ENCODE assay signal across 2 cellular contexts in the genomic region with DNA sequence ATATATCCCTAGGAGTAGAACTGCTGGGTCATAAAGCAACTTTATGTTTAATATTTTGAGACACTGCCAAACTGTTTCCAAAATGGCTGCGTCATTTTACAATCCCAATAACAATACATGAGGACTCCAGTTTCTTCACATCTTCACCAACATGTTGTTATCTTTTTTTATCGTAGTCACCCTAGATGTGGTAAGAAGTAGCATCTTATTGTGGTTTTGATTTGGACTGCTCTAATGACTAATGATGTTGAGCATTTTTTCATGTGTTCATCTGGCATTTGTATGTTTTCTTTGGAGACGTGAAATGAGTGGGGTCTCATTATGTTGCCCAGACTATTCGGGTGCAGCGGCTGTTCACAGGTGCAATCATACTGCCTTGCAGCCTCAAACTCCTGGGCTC.
TF ChIP-seq lines count a peak whose summit lies in the region.

No MANE protein-coding gene starts in this region.

TF ChIP-seq in IMR-90, 13 proteins besides CTCF, POLR2A, EP300 and RAD21 (continued from another document):
- TF ChIP-seq MXI1 (IDR thresholded peaks at IDR 0.05; ENCODE audit: borderline replicate concordance, low read depth, low read length), result no peak
- no peak for TF ChIP-seq RFX5 (IDR thresholded peaks at IDR 0.05; ENCODE audit: low read depth, low read length)

TF ChIP-seq in K562, 482 proteins besides CTCF, POLR2A, EP300 and RAD21 (continued from another document):
- no peak for TF ChIP-seq TEAD4 (IDR thresholded peaks at IDR 0.05; ENCODE audit: low read length)
- no peak for TF ChIP-seq TEAD4 (CRISPR knock-in tag; IDR thresholded peaks at IDR 0.05; ENCODE audit: borderline replicate concordance)
- TF ChIP-seq, protein P1, sequence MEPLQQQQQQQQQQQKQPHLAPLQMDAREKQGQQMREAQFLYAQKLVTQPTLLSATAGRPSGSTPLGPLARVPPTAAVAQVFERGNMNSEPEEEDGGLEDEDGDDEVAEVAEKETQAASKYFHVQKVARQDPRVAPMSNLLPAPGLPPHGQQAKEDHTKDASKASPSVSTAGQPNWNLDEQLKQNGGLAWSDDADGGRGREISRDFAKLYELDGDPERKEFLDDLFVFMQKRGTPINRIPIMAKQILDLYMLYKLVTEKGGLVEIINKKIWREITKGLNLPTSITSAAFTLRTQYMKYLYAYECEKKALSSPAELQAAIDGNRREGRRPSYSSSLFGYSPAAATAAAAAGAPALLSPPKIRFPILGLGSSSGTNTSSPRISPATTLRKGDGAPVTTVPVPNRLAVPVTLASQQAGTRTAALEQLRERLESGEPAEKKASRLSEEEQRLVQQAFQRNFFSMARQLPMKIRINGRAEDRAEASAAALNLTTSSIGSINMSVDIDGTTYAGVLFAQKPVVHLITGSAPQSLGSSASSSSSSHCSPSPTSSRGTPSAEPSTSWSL (CRISPR knock-in tag; IDR thresholded peaks at IDR 0.05; ENCODE audit: borderline replicate concordance), result no peak
- TF ChIP-seq, protein P2, sequence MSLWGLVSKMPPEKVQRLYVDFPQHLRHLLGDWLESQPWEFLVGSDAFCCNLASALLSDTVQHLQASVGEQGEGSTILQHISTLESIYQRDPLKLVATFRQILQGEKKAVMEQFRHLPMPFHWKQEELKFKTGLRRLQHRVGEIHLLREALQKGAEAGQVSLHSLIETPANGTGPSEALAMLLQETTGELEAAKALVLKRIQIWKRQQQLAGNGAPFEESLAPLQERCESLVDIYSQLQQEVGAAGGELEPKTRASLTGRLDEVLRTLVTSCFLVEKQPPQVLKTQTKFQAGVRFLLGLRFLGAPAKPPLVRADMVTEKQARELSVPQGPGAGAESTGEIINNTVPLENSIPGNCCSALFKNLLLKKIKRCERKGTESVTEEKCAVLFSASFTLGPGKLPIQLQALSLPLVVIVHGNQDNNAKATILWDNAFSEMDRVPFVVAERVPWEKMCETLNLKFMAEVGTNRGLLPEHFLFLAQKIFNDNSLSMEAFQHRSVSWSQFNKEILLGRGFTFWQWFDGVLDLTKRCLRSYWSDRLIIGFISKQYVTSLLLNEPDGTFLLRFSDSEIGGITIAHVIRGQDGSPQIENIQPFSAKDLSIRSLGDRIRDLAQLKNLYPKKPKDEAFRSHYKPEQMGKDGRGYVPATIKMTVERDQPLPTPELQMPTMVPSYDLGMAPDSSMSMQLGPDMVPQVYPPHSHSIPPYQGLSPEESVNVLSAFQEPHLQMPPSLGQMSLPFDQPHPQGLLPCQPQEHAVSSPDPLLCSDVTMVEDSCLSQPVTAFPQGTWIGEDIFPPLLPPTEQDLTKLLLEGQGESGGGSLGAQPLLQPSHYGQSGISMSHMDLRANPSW (CRISPR knock-in tag; IDR thresholded peaks at IDR 0.05), result no peak
- TF ChIP-seq FIP1L1 (IDR thresholded peaks at IDR 0.05; ENCODE audit: low read depth, low read length, poor library complexity, severe bottlenecking), result no peak
- no peak for TF ChIP-seq HLTF (IDR thresholded peaks at IDR 0.05)
- TF ChIP-seq TEAD2 (tag; IDR thresholded peaks at IDR 0.05), result no peak
- no peak for TF ChIP-seq ARNT (IDR thresholded peaks at IDR 0.05)
- TF ChIP-seq, protein P3, sequence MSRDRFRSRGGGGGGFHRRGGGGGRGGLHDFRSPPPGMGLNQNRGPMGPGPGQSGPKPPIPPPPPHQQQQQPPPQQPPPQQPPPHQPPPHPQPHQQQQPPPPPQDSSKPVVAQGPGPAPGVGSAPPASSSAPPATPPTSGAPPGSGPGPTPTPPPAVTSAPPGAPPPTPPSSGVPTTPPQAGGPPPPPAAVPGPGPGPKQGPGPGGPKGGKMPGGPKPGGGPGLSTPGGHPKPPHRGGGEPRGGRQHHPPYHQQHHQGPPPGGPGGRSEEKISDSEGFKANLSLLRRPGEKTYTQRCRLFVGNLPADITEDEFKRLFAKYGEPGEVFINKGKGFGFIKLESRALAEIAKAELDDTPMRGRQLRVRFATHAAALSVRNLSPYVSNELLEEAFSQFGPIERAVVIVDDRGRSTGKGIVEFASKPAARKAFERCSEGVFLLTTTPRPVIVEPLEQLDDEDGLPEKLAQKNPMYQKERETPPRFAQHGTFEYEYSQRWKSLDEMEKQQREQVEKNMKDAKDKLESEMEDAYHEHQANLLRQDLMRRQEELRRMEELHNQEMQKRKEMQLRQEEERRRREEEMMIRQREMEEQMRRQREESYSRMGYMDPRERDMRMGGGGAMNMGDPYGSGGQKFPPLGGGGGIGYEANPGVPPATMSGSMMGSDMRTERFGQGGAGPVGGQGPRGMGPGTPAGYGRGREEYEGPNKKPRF (IDR thresholded peaks at IDR 0.05; ENCODE audit: low read depth, low read length), result no peak
- TF ChIP-seq ZFPM2 (CRISPR knock-in tag; IDR thresholded peaks at IDR 0.05), result no peak
- no peak for TF ChIP-seq HNRNPK (IDR thresholded peaks at IDR 0.05; ENCODE audit: low read depth, low read length, poor library complexity, severe bottlenecking)
- no peak for TF ChIP-seq CBX3 (IDR thresholded peaks at IDR 0.05; ENCODE audit: borderline replicate concordance in 1 of 2, low read length in 2 of 2)
- TF ChIP-seq NFIX (CRISPR knock-in tag; IDR thresholded peaks at IDR 0.05; ENCODE audit: low read depth), result no peak
- TF ChIP-seq CCNT2 (IDR thresholded peaks at IDR 0.05; ENCODE audit: borderline replicate concordance, extremely low read depth, insufficient read length, low read depth, low read length), result no peak
- TF ChIP-seq GATAD2B (IDR thresholded peaks at IDR 0.05; ENCODE audit: borderline replicate concordance), result no peak
